ENCODE assay signal across 26 cellular contexts in the genomic region with DNA sequence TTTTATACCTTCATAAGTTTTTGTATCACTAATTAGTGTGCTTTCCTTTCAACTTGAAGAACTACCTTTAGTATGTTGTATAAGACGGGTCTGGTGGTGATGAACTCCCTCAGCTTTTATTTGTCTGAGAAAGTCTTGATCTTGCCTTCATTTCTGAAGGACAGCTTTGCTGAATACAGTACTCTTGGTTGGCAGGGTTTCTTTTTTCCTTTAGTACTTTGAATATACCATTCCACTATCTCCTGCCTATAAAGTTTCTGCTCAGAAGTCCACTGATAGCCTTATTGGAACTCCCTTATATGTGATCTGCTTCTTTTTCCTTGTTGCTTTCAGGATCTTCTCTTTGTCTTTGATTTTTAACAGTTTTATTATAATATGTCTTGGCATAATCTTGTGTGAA.
"Had no signal": no experiment of that assay in that cellular context is flagged by ENCODE, and none has a peak within 500 bp of the region (broad histone marks: within the 10 kb centered on the region; RNA-seq: fewer than 3 reads in every experiment).

No MANE protein-coding gene starts in this region.

- H3K4me1 ChIP-seq: stomach, testis, thyroid gland, tibial nerve, transverse colon, upper lobe of left lung, upper lobe of right lung, uterus had no signal

- H3K9me3 ChIP-seq: testis, thyroid gland, uterus, vagina had no signal

- H3K27ac ChIP-seq: stomach, suprapubic skin, testis, thoracic aorta, thyroid gland, tibial artery, tibial nerve, transverse colon, upper lobe of left lung, upper lobe of right lung, uterus, vagina had no signal

- ATAC-seq: stimulated activated effector memory CD8-positive, alpha-beta T cell treated with anti-CD3 and anti-CD28 coated beads, Interleukin-12 subunit alpha, Interleukin-12 subunit beta, amount 100 ng/mL, for 72 hours; stimulated activated memory B cell treated with anti-CD40 and anti-IgM and Interleukin-4, amounts not matched to agents 10 μg/mL and 1 μg/mL and 100 μg/mL, for 72 hours; stimulated activated naive B cell treated with anti-CD40 and anti-IgM and Interleukin-4, amounts not matched to agents 10 μg/mL and 1 μg/mL and 100 μg/mL, for 72 hours; stimulated activated naive CD8-positive, alpha-beta T cell treated with anti-CD3 and anti-CD28 coated beads, Interleukin-15, amount 100 ng/mL, for 72 hours; stimulated activated naive CD8-positive, alpha-beta T cell treated with anti-CD3 and anti-CD28 coated beads, Interleukin-15, Interleukin-2, amounts not matched to agents 100 U/mL and 50 U/mL, for 24 hours; upper lobe of right lung had no signal

- DNase-seq: stimulated activated CD4-positive, alpha-beta T cell treated with anti-CD3 and anti-CD28 coated beads, Interleukin-2, amount 100 ng/mL, for 48 hours; stimulated activated CD4-positive, alpha-beta T cell treated with anti-CD3 and anti-CD28 coated beads, Interleukin-4, amount 100 ng/mL, for 1 hour; stimulated activated CD4-positive, alpha-beta T cell treated with anti-CD3 and anti-CD28 coated beads, Interleukin-4, amount 100 ng/mL, for 24 hours; stimulated activated CD4-positive, alpha-beta T cell treated with anti-CD3 and anti-CD28 coated beads, Interleukin-4, amount 100 ng/mL, for 4 hours; stimulated activated CD8-positive, alpha-beta memory T cell treated with anti-CD3 and anti-CD28 coated beads, Interleukin-4, amount 100 ng/mL, for 48 hours; stimulated activated naive B cell treated with anti-CD40 and anti-IgM and Interleukin-4, amounts not matched to agents 10 μg/mL and 1 μg/mL and 100 μg/mL, for 72 hours; stimulated activated naive CD4-positive, alpha-beta T cell; stimulated activated naive CD4-positive, alpha-beta T cell treated with Interleukin-2 at 50 U/mL for 16 hours; stimulated activated naive CD8-positive, alpha-beta T cell treated with anti-CD3 and anti-CD28 coated beads, Interleukin-15, amount 100 ng/mL, for 72 hours; stimulated activated naive CD8-positive, alpha-beta T cell treated with anti-CD3 and anti-CD28 coated beads, Interleukin-15, Interleukin-2, amounts not matched to agents 100 U/mL and 50 U/mL, for 24 hours; stomach; substantia nigra; testis; thyroid gland; tibial artery; transverse colon; trophoblast cell; upper lobe of left lung; upper lobe of right lung; uterus had no signal

- H3K36me3 ChIP-seq: stomach, suprapubic skin, thoracic aorta, thyroid gland, tibial artery, tibial nerve, transverse colon, upper lobe of left lung, upper lobe of right lung, uterus, vagina had no signal

- H3K4me3 ChIP-seq: stomach, suprapubic skin, testis, thoracic aorta, thyroid gland, tibial artery, tibial nerve, transverse colon, upper lobe of left lung, upper lobe of right lung, uterus, vagina had no signal
